2 cellular contexts compared by ENCODE assay signal in the genomic region with DNA sequence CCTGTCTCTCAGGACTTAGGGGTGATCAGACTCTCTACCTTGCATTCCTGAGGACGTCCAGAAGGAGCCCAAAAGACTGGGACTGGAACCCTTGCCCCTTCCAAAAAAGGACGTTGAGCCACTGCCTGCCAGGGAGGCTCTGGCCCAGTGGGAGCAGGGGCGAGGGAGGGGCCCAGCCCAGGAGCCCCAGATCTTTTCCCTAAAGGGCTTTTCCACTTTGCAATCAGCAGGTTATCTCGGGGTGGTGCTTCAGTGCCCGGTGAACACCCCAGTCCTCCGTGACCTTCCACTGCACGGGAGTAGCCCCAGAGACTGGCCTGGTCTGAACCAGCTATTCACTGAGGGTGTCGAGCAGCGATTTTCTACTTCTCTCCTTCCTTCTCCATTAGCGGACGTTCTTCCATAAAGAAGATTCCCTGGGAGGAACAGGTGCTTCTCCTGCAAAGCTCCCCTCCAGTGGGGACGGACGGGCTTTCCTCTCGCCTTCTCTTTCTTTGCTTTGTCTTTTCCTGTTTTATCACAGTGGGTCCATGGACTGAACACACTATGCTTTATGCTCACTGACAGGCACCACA.
TF ChIP-seq lines count a peak whose summit lies in the region.

No MANE protein-coding gene starts in this region.

TF ChIP-seq in IMR-90, 13 proteins besides CTCF, POLR2A, EP300 and RAD21:
- TF ChIP-seq, protein P1, sequence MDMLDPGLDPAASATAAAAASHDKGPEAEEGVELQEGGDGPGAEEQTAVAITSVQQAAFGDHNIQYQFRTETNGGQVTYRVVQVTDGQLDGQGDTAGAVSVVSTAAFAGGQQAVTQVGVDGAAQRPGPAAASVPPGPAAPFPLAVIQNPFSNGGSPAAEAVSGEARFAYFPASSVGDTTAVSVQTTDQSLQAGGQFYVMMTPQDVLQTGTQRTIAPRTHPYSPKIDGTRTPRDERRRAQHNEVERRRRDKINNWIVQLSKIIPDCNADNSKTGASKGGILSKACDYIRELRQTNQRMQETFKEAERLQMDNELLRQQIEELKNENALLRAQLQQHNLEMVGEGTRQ (IDR thresholded peaks at IDR 0.05; ENCODE audit: low read depth, low read length): no peak
- TF ChIP-seq MXI1 (IDR thresholded peaks at IDR 0.05; ENCODE audit: borderline replicate concordance, low read depth, low read length): no peak
- TF ChIP-seq BHLHE40 (IDR thresholded peaks at IDR 0.05; ENCODE audit: low read depth, low read length): no peak
- TF ChIP-seq MAFK (IDR thresholded peaks at IDR 0.05; ENCODE audit: low read depth, low read length): no peak

TF ChIP-seq in GM12878, 131 proteins besides CTCF, POLR2A, EP300 and RAD21:
- no peak for TF ChIP-seq SIN3A (IDR thresholded peaks at IDR 0.05; ENCODE audit: low read depth, low read length)
- no peak for TF ChIP-seq NR2C1 (IDR thresholded peaks at IDR 0.05)
- TF ChIP-seq RFX5 (IDR thresholded peaks at IDR 0.05; ENCODE audit: low read depth, low read length): no peak
- TF ChIP-seq BHLHE40 (IDR thresholded peaks at IDR 0.05; ENCODE audit: borderline replicate concordance in 1 of 2, low read depth in 2 of 2, low read length in 1 of 2): no peak
- TF ChIP-seq JUNB (IDR thresholded peaks at IDR 0.05): no peak
TF ChIP-seq in GM12878: peak in this region for 0.
